ENCODE assay signal across 15 cellular contexts in the genomic region with DNA sequence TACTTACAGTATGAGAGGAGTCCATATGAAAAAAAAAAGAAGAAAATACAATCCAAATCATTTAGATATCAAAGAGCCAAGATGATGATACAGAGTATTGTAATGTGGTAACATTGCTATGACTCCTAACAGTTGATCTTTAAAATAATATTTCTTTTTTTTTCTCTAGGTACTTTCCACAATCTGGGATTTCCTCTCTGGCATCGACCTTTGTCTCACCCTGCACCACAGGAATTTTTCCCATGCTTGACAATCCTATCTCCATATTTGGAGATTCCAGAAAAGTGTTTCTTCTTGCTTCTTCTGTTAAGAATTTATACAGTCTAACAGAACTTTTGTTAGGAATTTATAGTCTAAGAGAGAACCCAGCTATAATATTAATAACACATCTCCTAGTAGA.
A peak's percentile ranks its signal among the peaks of the same experiment; 100 is the strongest.
DNase-seq lines count a peak whose midpoint lies in the region; ATAC-seq and TF ChIP-seq lines count a peak whose summit lies in the region.
"Had no signal": no experiment of that assay in that cellular context is flagged by ENCODE, and none has a peak within 500 bp of the region (broad histone marks: within the 10 kb centered on the region; RNA-seq: fewer than 3 reads in every experiment).

No MANE protein-coding gene starts in this region.

- ATAC-seq in lower lobe of right lung: no peak
- no peak for ATAC-seq in GM21360 (IDR thresholded peaks at IDR 0.05; ENCODE audit: unreplicated experiment)
- ATAC-seq: left ventricle myocardium superior had no signal

- no peaks in the 10 kb centered on the region for H3K27me3 ChIP-seq in lower lobe of right lung (ENCODE audit: low read depth)
- H3K27me3 ChIP-seq: upper lobe of left lung had no signal

- intact Hi-C loops in lower lobe of right lung (cut with DNase I): no loop called here

- no peak overlapping the region for H3K27ac ChIP-seq in lower lobe of right lung
- H3K27ac ChIP-seq: upper lobe of left lung had no signal

- peaks cover 5% of the 10 kb centered on the region for H3K36me3 ChIP-seq in lower lobe of right lung

- no peak for TF ChIP-seq CTCF in lower lobe of right lung (IDR thresholded peaks at IDR 0.05)

- H3K4me1 ChIP-seq in lower lobe of right lung: no peaks in the 10 kb centered on the region
- H3K4me1 ChIP-seq: upper lobe of left lung had no signal

- DNase-seq in A172 (ENCODE audit: low spot score) (peak; percentile 88), HS-27A (ENCODE audit: low read depth) (peak; percentile 97), astrocyte of the hippocampus (ENCODE audit: low read depth, low spot score) (peak; percentile 90), iPS-NIHi11 (ENCODE audit: low spot score) (peak; percentile 16), iPS-NIHi7 (ENCODE audit: extremely low spot score) (no peak), lower lobe of right lung (no peak), NCI-H2029 treated with DMSO at 0.1 percent for 48 hours (lab: John Stamatoyannopoulos, UW) (no peak)
- DNase-seq: activated CD4-positive, alpha-beta T cell treated with anti-CD3 and anti-CD28 coated beads, Interleukin-2, amount 50 U/mL, for 4 hours; activated naive CD8-positive, alpha-beta T cell treated with anti-CD3 and anti-CD28 coated beads, Interleukin-2, amount 10 ng/mL, durations not matched to agents 7 days and 5 days; erythroblast; GF-D8; left ventricle myocardium superior; NCI-H510A treated with DMSO at 0.1 percent for 48 hours; upper lobe of left lung had no signal

- no peak overlapping the region for H3K4me3 ChIP-seq in lower lobe of right lung
- H3K4me3 ChIP-seq: upper lobe of left lung had no signal

- peaks cover 7% of the 10 kb centered on the region for H3K9me3 ChIP-seq in lower lobe of right lung
- H3K9me3 ChIP-seq: upper lobe of left lung had no signal

Comparison
In these comparisons a context has a peak if more than half of its experiments do, and no peak if none do; other contexts are left out.
1. DNase-seq: peak in A172 (single experiment), HS-27A (single experiment), astrocyte of the hippocampus (single experiment) and iPS-NIHi11 (single experiment); none in iPS-NIHi7 (single experiment), lower lobe of right lung (single experiment) and NCI-H2029 treated with DMSO at 0.1 percent for 48 hours (single experiment).